ENCODE assay signal across 23 cellular contexts in genomic region chr3:148372476-148372875, GRCh38.
DNase-seq lines count a peak whose midpoint lies in the region; ATAC-seq and TF ChIP-seq lines count a peak whose summit lies in the region.
"Had no signal": no experiment of that assay in that cellular context is flagged by ENCODE, and none has a peak within 500 bp of the region (broad histone marks: within the 10 kb centered on the region; RNA-seq: fewer than 3 reads in every experiment).

No MANE protein-coding gene starts in this region.

- H4K8ac ChIP-seq in neuronal stem cell (ENCODE audit: low read depth, low read length): no peak overlapping the region

- no peak overlapping the region for H3K27ac Mint-ChIP-seq in Calu3 (ENCODE audit: unreplicated experiment)
- H3K27ac Mint-ChIP-seq: activated CD4-positive, alpha-beta memory T cell treated with anti-CD3 and anti-CD28 coated beads, Interleukin-2, amount 10 ng/mL, durations not matched to agents 7 days and 5 days; dendritic cell treated with granulocyte-macrophage colony-stimulating factor and Interleukin-4, amounts not matched to agents 40 ng/mL and 50 ng/mL, for 4 days; type B pancreatic cell had no signal

- DNase-seq in Calu3 (peak; percentile 52), LHCN-M2 (ENCODE audit: low read depth) (peak; percentile 38), epithelial cell of prostate (ENCODE audit: low read depth, low spot score) (peak; percentile 26), neuronal stem cell (ENCODE audit: low spot score) (no peak), NCI-H748 (lab: John Stamatoyannopoulos, UW; ENCODE audit: unreplicated experiment) (no peak), NCI-H146 (lab: John Stamatoyannopoulos, UW) (no peak)
- DNase-seq: ACHN; activated CD4-positive, alpha-beta memory T cell treated with anti-CD3 and anti-CD28 coated beads, Interleukin-2, amount 10 ng/mL, durations not matched to agents 7 days and 5 days; activated CD4-positive, CD25-positive, alpha-beta regulatory T cell; activated effector memory CD4-positive, alpha-beta T cell treated with anti-CD3 and anti-CD28 coated beads, Interleukin-2, amount 50 U/mL, for 16 hours; MV-4-11; NCI-H187; NCI-H748 treated with DMSO at 0.1 percent for 48 hours; occipital lobe had no signal

- no peak overlapping the region for H3K18ac ChIP-seq in neuronal stem cell (ENCODE audit: low read length)

- WGBS in neuronal stem cell (ENCODE audit: extremely low coverage in 2 of 2, insufficient read length in 2 of 2, insufficient replicate concordance in 1 of 2), 2 donors: no CpG with 5 or more reads among the region's 2 CpGs

- H3K4me3 Mint-ChIP-seq in Calu3 (ENCODE audit: low read depth, unreplicated experiment): no peak overlapping the region
- H3K4me3 Mint-ChIP-seq: activated CD4-positive, alpha-beta memory T cell treated with anti-CD3 and anti-CD28 coated beads, Interleukin-2, amount 10 ng/mL, durations not matched to agents 7 days and 5 days; CD14-positive monocyte; dendritic cell treated with granulocyte-macrophage colony-stimulating factor and Interleukin-4, amounts not matched to agents 40 ng/mL and 50 ng/mL, for 4 days; type B pancreatic cell had no signal

- no peak overlapping the region for H3K23ac ChIP-seq in neuronal stem cell (ENCODE audit: low read depth, low read length, poor library complexity)

- H3K4me2 ChIP-seq in neuronal stem cell (ENCODE audit: insufficient read depth, low read length, poor library complexity, severe bottlenecking): no peak overlapping the region

- intact Hi-C loops in Calu3 (cut with micrococcal nuclease; ENCODE audit: unreplicated experiment): no loop called here

- H4K91ac ChIP-seq in neuronal stem cell (ENCODE audit: low read depth, low read length, poor library complexity): no peak overlapping the region

- BruUV-seq in Calu3 (replicated peaks; lab: Mats Ljungman, UMichigan): no TSS peak

- H2AFZ ChIP-seq in neuronal stem cell (ENCODE audit: low read length): peak overlapping the region; percentile 50

- no peak overlapping the region for H2AK5ac ChIP-seq in neuronal stem cell (ENCODE audit: low read depth, low read length)

- no peaks in the 10 kb centered on the region for H3K36me3 Mint-ChIP-seq in Calu3 (ENCODE audit: insufficient read depth, unreplicated experiment)
- H3K36me3 Mint-ChIP-seq: CD14-positive monocyte, type B pancreatic cell had no signal

- H3K79me1 ChIP-seq in neuronal stem cell (ENCODE audit: low read depth, low read length): no peaks in the 10 kb centered on the region

- no peak overlapping the region for H3K4ac ChIP-seq in neuronal stem cell (ENCODE audit: low read length)

- CTCF ChIA-PET in Calu3 (lab: Charles Lee): no interaction called here

- H3K4me1 Mint-ChIP-seq in Calu3 (ENCODE audit: low read depth, unreplicated experiment): no peaks in the 10 kb centered on the region
- H3K4me1 Mint-ChIP-seq: activated CD4-positive, alpha-beta memory T cell treated with anti-CD3 and anti-CD28 coated beads, Interleukin-2, amount 10 ng/mL, durations not matched to agents 7 days and 5 days; CD14-positive monocyte had no signal

- H3K27me3 ChIP-seq in neuronal stem cell (ENCODE audit: control insufficient read depth in 3 of 3, insufficient read depth in 3 of 3, low read depth in 1 of 3, low read length in 3 of 3): no peaks in the 10 kb centered on the region

- H3K4me1 ChIP-seq in neuronal stem cell (ENCODE audit: control insufficient read depth in 2 of 2, insufficient read depth in 1 of 2, low read depth in 1 of 2, low read length in 2 of 2): no peaks in the 10 kb centered on the region
- H3K4me1 ChIP-seq: HAP-1 had no signal

- H3K27ac ChIP-seq in epithelial cell of prostate: no peak overlapping the region
- H3K27ac ChIP-seq in neuronal stem cell (replicated peaks; ENCODE audit: low read length): no peak overlapping the region

- no peak overlapping the region for H2BK5ac ChIP-seq in neuronal stem cell (ENCODE audit: low read length)

- H2BK120ac ChIP-seq in neuronal stem cell (ENCODE audit: low read depth, low read length): no peak overlapping the region

- no peaks in the 10 kb centered on the region for H3K27me3 Mint-ChIP-seq in Calu3 (ENCODE audit: unreplicated experiment)
- H3K27me3 Mint-ChIP-seq: activated CD4-positive, alpha-beta memory T cell treated with anti-CD3 and anti-CD28 coated beads, Interleukin-2, amount 10 ng/mL, durations not matched to agents 7 days and 5 days; dendritic cell treated with granulocyte-macrophage colony-stimulating factor and Interleukin-4, amounts not matched to agents 40 ng/mL and 50 ng/mL, for 4 days; type B pancreatic cell had no signal

- no peaks in the 10 kb centered on the region for H3K36me3 ChIP-seq in neuronal stem cell (replicated peaks in 1 of 2; ENCODE audit: control insufficient read depth in 2 of 2, insufficient read depth in 2 of 2, low read length in 2 of 2)
- H3K36me3 ChIP-seq: HAP-1 had no signal

- no peak for ATAC-seq in GM18868 (IDR thresholded peaks at IDR 0.05; ENCODE audit: unreplicated experiment)
- no peak for ATAC-seq in HG03439 (IDR thresholded peaks at IDR 0.05; ENCODE audit: unreplicated experiment)
- ATAC-seq: K562, Right ventricle myocardium inferior had no signal

- no peak overlapping the region for H2BK12ac ChIP-seq in neuronal stem cell (ENCODE audit: low read length)

- no peak overlapping the region for H3K14ac ChIP-seq in neuronal stem cell (ENCODE audit: low read length)

- peaks cover 3% of the 10 kb centered on the region for H3K9me3 Mint-ChIP-seq in Calu3 (ENCODE audit: low read depth, unreplicated experiment)
- H3K9me3 Mint-ChIP-seq: CD14-positive monocyte; dendritic cell treated with granulocyte-macrophage colony-stimulating factor and Interleukin-4, amounts not matched to agents 40 ng/mL and 50 ng/mL, for 4 days; type B pancreatic cell had no signal

- no peak for TF ChIP-seq CTCF in Calu3 (IDR thresholded peaks at IDR 0.05; ENCODE audit: unreplicated experiment)

- H2BK15ac ChIP-seq in neuronal stem cell (ENCODE audit: low read length): no peak overlapping the region

- no peak overlapping the region for H3K4me3 ChIP-seq in neuronal stem cell (ENCODE audit: low read length in 2 of 2)
- H3K4me3 ChIP-seq: HAP-1, K562, lung had no signal

- H3K9ac ChIP-seq in neuronal stem cell (ENCODE audit: low read depth, low read length, poor library complexity): no peak overlapping the region

- H3K9me3 ChIP-seq in neuronal stem cell (replicated peaks in 1 of 2; ENCODE audit: control insufficient read depth in 2 of 2, insufficient read depth in 1 of 2, low read depth in 1 of 2, low read length in 2 of 2): no peaks in the 10 kb centered on the region
- H3K9me3 ChIP-seq: HAP-1 had no signal

Comparison
In these comparisons a context has a peak if more than half of its experiments do, and no peak if none do; other contexts are left out.
1. DNase-seq: peak in Calu3 (single experiment), LHCN-M2 (single experiment) and epithelial cell of prostate (single experiment); none in neuronal stem cell (single experiment), NCI-H748 (single experiment) and NCI-H146 (single experiment).